26 cellular contexts compared by ENCODE assay signal in the genomic region with DNA sequence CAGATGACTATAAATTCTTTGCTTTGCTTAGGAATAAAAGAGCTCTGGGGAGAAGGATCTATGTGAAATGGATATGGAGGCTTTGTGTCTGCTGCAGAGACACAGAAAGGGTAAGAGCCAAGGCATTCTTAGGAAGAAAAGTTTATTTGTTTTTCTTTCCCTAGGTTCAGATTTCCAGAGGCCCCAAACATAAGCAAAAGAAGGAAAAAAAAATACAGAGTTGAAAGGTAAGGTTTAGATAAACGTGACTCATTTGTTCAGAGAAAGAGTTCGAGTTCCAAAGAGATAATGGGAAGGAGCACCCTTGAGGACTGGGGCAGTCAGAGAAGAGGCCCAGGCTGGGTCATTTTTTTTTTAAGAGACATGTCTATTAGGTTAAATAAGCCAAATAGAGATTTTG. TPM values are rescaled to one million over a fixed set of nuclear protein-coding genes. Genes with fewer than 3 reads are reported as not detected.
A peak's percentile ranks its signal among the peaks of the same experiment; 100 is the strongest.
DNase-seq lines count a peak whose midpoint lies in the region; ATAC-seq and TF ChIP-seq lines count a peak whose summit lies in the region.
"Had no signal": no experiment of that assay in that cellular context is flagged by ENCODE, and none has a peak within 500 bp of the region (broad histone marks: within the 10 kb centered on the region; RNA-seq: fewer than 3 reads in every experiment).

No MANE protein-coding gene starts in this region.

- H3K4me3 ChIP-seq in Caco-2 (ENCODE audit: low read depth, low read length), result no peak overlapping the region
- no peak overlapping the region for H3K4me3 ChIP-seq in IMR-90 (ENCODE audit: insufficient read depth, low read depth, low read length)
- H3K4me3 ChIP-seq in fibroblast of pulmonary artery (replicated peaks; ENCODE audit: low read depth, low read length), result no peak overlapping the region
- H3K4me3 ChIP-seq in neuronal stem cell (ENCODE audit: low read length in 2 of 2), result no peak overlapping the region
- H3K4me3 ChIP-seq in BE2C (ENCODE audit: low read depth, low read length), result no peak overlapping the region
- H3K4me3 ChIP-seq: esophagus squamous epithelium, pancreas, right lobe of liver had no signal

- H3K79me1 ChIP-seq in IMR-90 (ENCODE audit: low read depth in 1 of 2, low read length in 2 of 2) (no peaks in the 10 kb centered on the region), neuronal stem cell (ENCODE audit: low read depth, low read length) (peaks cover 3% of the 10 kb centered on the region)

- 0 out of 3 replicates have a peak overlapping the region, but pooled peaks have one; percentile 63 for H2BK15ac ChIP-seq in IMR-90 (ENCODE audit: low read depth, low read length)
- no peak overlapping the region for H2BK15ac ChIP-seq in neuronal stem cell (ENCODE audit: low read length)

- TF ChIP-seq CTCF in Caco-2 (IDR thresholded peaks at IDR 0.05; ENCODE audit: insufficient read depth in 1 of 2, low read depth in 1 of 2, low read length in 1 of 2, severe bottlenecking in 1 of 2, unreplicated experiment in 1 of 2), result no peak
- no peak for TF ChIP-seq CTCF in IMR-90 (conservative IDR thresholded peaks at IDR 0.05; ENCODE audit: low read depth, low read length)
- no peak for TF ChIP-seq CTCF in fibroblast of pulmonary artery (IDR thresholded peaks at IDR 0.05; ENCODE audit: low read length, missing control alignments)
- TF ChIP-seq CTCF in BE2C (IDR thresholded peaks at IDR 0.05; ENCODE audit: low read depth, low read length), result no peak

- no peaks in the 10 kb centered on the region for H3K9me1 ChIP-seq in IMR-90 (ENCODE audit: insufficient read depth, low read length)

- no peak overlapping the region for H3K9ac ChIP-seq in IMR-90 (ENCODE audit: low read depth, low read length)
- no peak overlapping the region for H3K9ac ChIP-seq in neuronal stem cell (ENCODE audit: low read depth, low read length, poor library complexity)
- H3K9ac ChIP-seq: SK-N-SH had no signal

- H3K23ac ChIP-seq in IMR-90 (ENCODE audit: low read depth, low read length) (no peak overlapping the region), neuronal stem cell (ENCODE audit: low read depth, low read length, poor library complexity) (no peak overlapping the region)

- ATAC-seq in IMR-90 (ENCODE audit: low read depth) (peak; percentile 84), HG03095 (IDR thresholded peaks at IDR 0.05; ENCODE audit: unreplicated experiment) (no peak), HG03439 (IDR thresholded peaks at IDR 0.05; ENCODE audit: unreplicated experiment) (no peak)
- ATAC-seq: right lobe of liver; stimulated activated effector memory CD8-positive, alpha-beta T cell treated with anti-CD3 and anti-CD28 coated beads, Interleukin-12 subunit alpha, Interleukin-12 subunit beta, amount 100 ng/mL, for 72 hours had no signal

- H3K4me1 Mint-ChIP-seq in Caco-2 (ENCODE audit: low read depth, unreplicated experiment), result peaks cover 20% of the 10 kb centered on the region
- H3K4me1 Mint-ChIP-seq: CD4-positive, CD25-positive, alpha-beta regulatory T cell; stimulated activated effector memory CD8-positive, alpha-beta T cell treated with anti-CD3 and anti-CD28 coated beads, Interleukin-12 subunit alpha, Interleukin-12 subunit beta, amount 100 ng/mL, for 72 hours had no signal

- H4K91ac ChIP-seq in IMR-90 (ENCODE audit: insufficient read depth, low read depth, low read length), result peak overlapping the region; percentile 79; the same call in 1 of the 2 replicates
- no peak overlapping the region for H4K91ac ChIP-seq in neuronal stem cell (ENCODE audit: low read depth, low read length, poor library complexity)

- peak overlapping the region; percentile 63; the same call in 1 of the 2 replicates for H3K4ac ChIP-seq in IMR-90 (ENCODE audit: low read depth, low read length)
- no peak overlapping the region for H3K4ac ChIP-seq in neuronal stem cell (ENCODE audit: low read length)

- H3K4me2 ChIP-seq in IMR-90 (ENCODE audit: low read depth, low read length), result peak overlapping the region; percentile 20; the same call in 1 of the 2 replicates
- H3K4me2 ChIP-seq in neuronal stem cell (ENCODE audit: insufficient read depth, low read length, poor library complexity, severe bottlenecking), result no peak overlapping the region
- H3K4me2 ChIP-seq: SK-N-SH had no signal

- no peaks in the 10 kb centered on the region for H4K20me1 ChIP-seq in IMR-90 (ENCODE audit: insufficient read depth, low read length)

- H3K9me3 ChIP-seq in Caco-2, result no peaks in the 10 kb centered on the region
- H3K9me3 ChIP-seq in IMR-90 (ENCODE audit: control insufficient read depth, insufficient read depth, low read length), result no peaks in the 10 kb centered on the region
- H3K9me3 ChIP-seq in neuronal stem cell (replicated peaks in 1 of 2; ENCODE audit: control insufficient read depth in 2 of 2, insufficient read depth in 1 of 2, low read depth in 1 of 2, low read length in 2 of 2), result no peaks in the 10 kb centered on the region
- no peaks in the 10 kb centered on the region for H3K9me3 ChIP-seq in BE2C
- H3K9me3 ChIP-seq: esophagus squamous epithelium, pancreas, right lobe of liver, SK-N-SH had no signal

- no peak overlapping the region for H2AK9ac ChIP-seq in IMR-90 (replicated peaks; ENCODE audit: low read depth, low read length, poor library complexity)

- TF ChIP-seq RAD21 in IMR-90 (IDR thresholded peaks at IDR 0.05; ENCODE audit: low read length), result no peak

- H2BK5ac ChIP-seq in IMR-90 (ENCODE audit: low read depth, low read length, poor library complexity, severe bottlenecking) (peak overlapping the region; percentile 85), neuronal stem cell (ENCODE audit: low read length) (no peak overlapping the region)

- H3K27ac ChIP-seq in IMR-90 (ENCODE audit: insufficient read depth, low read length) (peak overlapping the region; percentile 3; the same call in 1 of the 2 replicates), neuronal stem cell (replicated peaks; ENCODE audit: low read length) (no peak overlapping the region)
- H3K27ac ChIP-seq: esophagus squamous epithelium, pancreas, right lobe of liver, VCaP had no signal

- peak overlapping the region; percentile 49; the same call in 1 of the 2 replicates for H4K5ac ChIP-seq in IMR-90 (ENCODE audit: low read depth, low read length)

- in situ Hi-C loops in IMR-90 (cut with MboI; ENCODE audit: low sequenced_read_pairs), result no loop called here

- H3K27me3 ChIP-seq in Caco-2 (replicated peaks; ENCODE audit: control insufficient read depth, insufficient read depth, low read length) (no peaks in the 10 kb centered on the region), IMR-90 (ENCODE audit: control insufficient read depth, insufficient read depth, low read length) (no peaks in the 10 kb centered on the region), neuronal stem cell (ENCODE audit: control insufficient read depth in 3 of 3, insufficient read depth in 3 of 3, low read depth in 1 of 3, low read length in 3 of 3) (no peaks in the 10 kb centered on the region), BE2C (no peaks in the 10 kb centered on the region)
- H3K27me3 ChIP-seq: esophagus squamous epithelium, pancreas, right lobe of liver had no signal

- dilution Hi-C loops in IMR-90 (cut with HindIII; ENCODE audit: low sequenced_read_pairs, unreplicated experiment), result no loop called here

- no peak overlapping the region for H2BK12ac ChIP-seq in neuronal stem cell (ENCODE audit: low read length)

- no peaks in the 10 kb centered on the region for H3K36me3 Mint-ChIP-seq in Caco-2 (ENCODE audit: insufficient read depth, unreplicated experiment)
- H3K36me3 Mint-ChIP-seq: CD4-positive, CD25-positive, alpha-beta regulatory T cell; stimulated activated effector memory CD8-positive, alpha-beta T cell treated with anti-CD3 and anti-CD28 coated beads, Interleukin-12 subunit alpha, Interleukin-12 subunit beta, amount 100 ng/mL, for 72 hours had no signal

- H2AFZ ChIP-seq in IMR-90 (replicated peaks; ENCODE audit: low read length, poor library complexity) (no peak overlapping the region), neuronal stem cell (ENCODE audit: low read length) (peak overlapping the region; percentile 62)

- no peaks in the 10 kb centered on the region for H3K27me3 Mint-ChIP-seq in Caco-2 (ENCODE audit: insufficient read depth, unreplicated experiment)
- H3K27me3 Mint-ChIP-seq: CD4-positive, CD25-positive, alpha-beta regulatory T cell had no signal

- H3K18ac ChIP-seq in IMR-90 (ENCODE audit: low read depth, low read length) (peak overlapping the region; percentile 94; the same call in 1 of the 2 replicates), neuronal stem cell (ENCODE audit: low read length) (no peak overlapping the region)

- H2BK20ac ChIP-seq in IMR-90 (ENCODE audit: low read depth, low read length), result peak overlapping the region; percentile 88

- BruUV-seq in Caco-2 (replicated peaks; lab: Mats Ljungman, UMichigan) (no TSS peak), IMR-90 (replicated peaks; lab: Mats Ljungman, UMichigan) (no TSS peak)

- H3K4me3 Mint-ChIP-seq in Caco-2 (ENCODE audit: unreplicated experiment), result no peak overlapping the region
- H3K4me3 Mint-ChIP-seq: CD4-positive, CD25-positive, alpha-beta regulatory T cell; stimulated activated effector memory CD8-positive, alpha-beta T cell treated with anti-CD3 and anti-CD28 coated beads, Interleukin-12 subunit alpha, Interleukin-12 subunit beta, amount 100 ng/mL, for 72 hours had no signal

- intact Hi-C loops in Caco-2 (cut with micrococcal nuclease; ENCODE audit: unreplicated experiment), result no loop called here
- intact Hi-C loops in IMR-90 (cut with micrococcal nuclease), result no loop called here

- H3K36me3 ChIP-seq in Caco-2 (ENCODE audit: control insufficient read depth, insufficient read depth, low read length), result no peaks in the 10 kb centered on the region
- no peaks in the 10 kb centered on the region for H3K36me3 ChIP-seq in IMR-90 (ENCODE audit: control insufficient read depth, insufficient read depth, low read length)
- H3K36me3 ChIP-seq in neuronal stem cell (replicated peaks in 1 of 2; ENCODE audit: control insufficient read depth in 2 of 2, insufficient read depth in 2 of 2, low read length in 2 of 2), result no peaks in the 10 kb centered on the region
- H3K36me3 ChIP-seq in BE2C, result no peaks in the 10 kb centered on the region
- H3K36me3 ChIP-seq: esophagus squamous epithelium, pancreas, right lobe of liver had no signal

- H3K9me3 Mint-ChIP-seq in Caco-2 (ENCODE audit: unreplicated experiment), result peaks cover 5% of the 10 kb centered on the region

- H3K56ac ChIP-seq in IMR-90 (ENCODE audit: extremely low read depth, insufficient read depth, low read length), result 0 out of 2 replicates have a peak overlapping the region, but pooled peaks have one; percentile 29

- H3K4me1 ChIP-seq in Caco-2 (peaks cover 5% of the 10 kb centered on the region), IMR-90 (ENCODE audit: control insufficient read depth, insufficient read depth, low read length) (peaks cover 8% of the 10 kb centered on the region), neuronal stem cell (ENCODE audit: control insufficient read depth in 2 of 2, insufficient read depth in 1 of 2, low read depth in 1 of 2, low read length in 2 of 2) (no peaks in the 10 kb centered on the region), BE2C (no peaks in the 10 kb centered on the region)
- H3K4me1 ChIP-seq: esophagus squamous epithelium, right lobe of liver had no signal

- no peak overlapping the region for H2AK5ac ChIP-seq in IMR-90 (ENCODE audit: low read depth, low read length)
- H2AK5ac ChIP-seq in neuronal stem cell (ENCODE audit: low read depth, low read length), result no peak overlapping the region

- 7% methylated on average over 2 of the region's 2 CpGs; no CpG with 5 or more reads in 1 of the 2 experiments for WGBS in IMR-90 (ENCODE audit: extremely low coverage in 2 of 2, insufficient read length in 1 of 2), 2 experiments
- WGBS in neuronal stem cell (ENCODE audit: extremely low coverage in 2 of 2, insufficient read length in 2 of 2, insufficient replicate concordance in 1 of 2), 2 donors, result no CpG with 5 or more reads among the region's 2 CpGs

- no peak for TF ChIP-seq POLR2A in IMR-90 (IDR thresholded peaks at IDR 0.05; ENCODE audit: low read depth, low read length)

- CTCF ChIA-PET in Caco-2 (lab: Charles Lee) (no interaction called here), IMR-90 (lab: Yijun Ruan, JAX) (no interaction called here)

- H2BK120ac ChIP-seq in IMR-90 (ENCODE audit: low read depth, low read length) (peak overlapping the region; percentile 86; the same call in 1 of the 2 replicates), neuronal stem cell (ENCODE audit: low read depth, low read length) (no peak overlapping the region)

- no peak overlapping the region for H3K14ac ChIP-seq in IMR-90 (replicated peaks; ENCODE audit: low read depth, low read length)
- H3K14ac ChIP-seq in neuronal stem cell (ENCODE audit: low read length), result no peak overlapping the region

- DNase-seq in Caco-2, result no peak
- peak; percentile 82 for DNase-seq in IMR-90
- peak; percentile 23 for DNase-seq in fibroblast of pulmonary artery (ENCODE audit: low read depth)
- no peak for DNase-seq in neuronal stem cell (ENCODE audit: low spot score)
- DNase-seq in BE2C, result no peak
- DNase-seq in stimulated activated CD4-positive, alpha-beta T cell treated with anti-CD3 and anti-CD28 coated beads, Interleukin-2, amount 100 ng/mL, for 48 hours, result no peak
- DNase-seq: activated CD4-positive, alpha-beta T cell treated with anti-CD3 and anti-CD28 coated beads, Interleukin-2, amount 50 U/mL, for 4 hours; activated naive CD4-positive, alpha-beta T cell; CD4-positive, CD25-positive, alpha-beta regulatory T cell; cerebellar nuclear complex; effector CD4-positive, alpha-beta T cell; esophagus squamous epithelium; GOT3; head of caudate nucleus; NCI-H1436; NCI-H524; pancreas; right lobe of liver; RPMI8226; SK-N-SH had no signal

- POLR2A ChIA-PET in Caco-2 (lab: Charles Lee) (no interaction called here), IMR-90 (lab: Charles Lee; ENCODE audit: unreplicated experiment) (interaction anchor here (0.6 kb wide), 1 partner anchor 270 kb away, joined by 3 read pairs; no protein-coding TSS in a partner anchor)

- peak overlapping the region; percentile 21 for H3K27ac Mint-ChIP-seq in Caco-2 (ENCODE audit: unreplicated experiment)
- H3K27ac Mint-ChIP-seq: CD4-positive, CD25-positive, alpha-beta regulatory T cell; stimulated activated effector memory CD8-positive, alpha-beta T cell treated with anti-CD3 and anti-CD28 coated beads, Interleukin-12 subunit alpha, Interleukin-12 subunit beta, amount 100 ng/mL, for 72 hours had no signal

- peak overlapping the region; percentile 51 to 90; a peak in 3 of 4 replicates for H4K8ac ChIP-seq in IMR-90 (ENCODE audit: low read depth in 2 of 2, low read length in 2 of 2)
- H4K8ac ChIP-seq in neuronal stem cell (ENCODE audit: low read depth, low read length), result no peak overlapping the region

RNA-seq across cellular contexts. Expression of a gene that starts 27.4 kb away (rescaled TPM):
- 0.48 and 0.49 TPM in 2 replicates for total RNA-seq in Caco-2 (2022)
- under 0.01 TPM in 2 replicates for total RNA-seq in IMR-90 (2012; rRNA removed)
- polyA plus RNA-seq in IMR-90 (2012; rRNA removed), result 0.02 TPM in 1 of 2 replicates, not detected in the other
- not detected in 2 replicates for polyA plus RNA-seq in IMR-90 (2012; cell fraction: cytosol; rRNA removed)
- polyA plus RNA-seq in IMR-90 (2012; cell fraction: nucleus; rRNA removed; ENCODE audit: low replicate concordance), result not detected in 2 replicates
- polyA plus RNA-seq in neuronal stem cell (2013, experiment 1 of 2), result 1.2 TPM
- polyA plus RNA-seq in neuronal stem cell (2013, experiment 2 of 2), result 1.2 TPM
- polyA plus RNA-seq in BE2C (2012; ENCODE audit: insufficient read depth, insufficient read length, low read depth), result 0.51 TPM
- total RNA-seq: CD4-positive, CD25-positive, alpha-beta regulatory T cell; myocyte; T-helper 2 cell treated with Interferon-gamma antibody and Interleukin-4, amounts not matched to agents 100 ng/mL and 5 ng/mL, for 36 hours had no signal
- polyA plus RNA-seq: CD4-positive, CD25-positive, alpha-beta regulatory T cell had no signal

Comparison
In these comparisons a context has a peak if more than half of its experiments do, and no peak if none do; other contexts are left out.
1. DNase-seq: peak in IMR-90 (single experiment) and fibroblast of pulmonary artery (single experiment); none in Caco-2 (0 of 2), neuronal stem cell (single experiment), BE2C (single experiment) and stimulated activated CD4-positive, alpha-beta T cell treated with anti-CD3 and anti-CD28 coated beads, Interleukin-2, amount 100 ng/mL, for 48 hours (0 of 2).